Comparison of ENCODE assay signal across 25 cellular contexts in genomic region chr12:90653051-90653450, GRCh38.
A peak's percentile ranks its signal among the peaks of the same experiment; 100 is the strongest.
DNase-seq lines count a peak whose midpoint lies in the region; ATAC-seq and TF ChIP-seq lines count a peak whose summit lies in the region.
"Had no signal": no experiment of that assay in that cellular context is flagged by ENCODE, and none has a peak within 500 bp of the region (broad histone marks: within the 10 kb centered on the region; RNA-seq: fewer than 3 reads in every experiment).

No MANE protein-coding gene starts in this region.

- no peak overlapping the region for H3K27ac Mint-ChIP-seq in stimulated activated naive CD8-positive, alpha-beta T cell treated with anti-CD3 and anti-CD28 coated beads, Interleukin-15, amount 100 ng/mL, for 72 hours
- H3K27ac Mint-ChIP-seq: activated CD8-positive, alpha-beta T cell treated with anti-CD3 and anti-CD28 coated beads for 36 hours; IgD-negative memory B cell; natural killer cell had no signal

- intact Hi-C loops in OCI-LY7 (cut with micrococcal nuclease; ENCODE audit: unreplicated experiment): no loop called here

- DNase-seq in AG04450 (ENCODE audit: low read depth, low spot score) (peak; percentile 21), HCEC 1CT (peak; percentile 42), brain microvascular endothelial cell (peak; percentile 25), foreskin keratinocyte (peak; percentile 29 to 67), OCI-LY7 (ENCODE audit: low spot score) (no peak)
- DNase-seq in stimulated activated naive CD8-positive, alpha-beta T cell treated with anti-CD3 and anti-CD28 coated beads, Interleukin-15, amount 100 ng/mL, for 72 hours: no peak
- no peak for DNase-seq in activated CD4-positive, alpha-beta T cell treated with anti-CD3 and anti-CD28 coated beads, Interleukin-2, amount 50 U/mL, for 1 hour
- DNase-seq: activated CD8-positive, alpha-beta T cell treated with anti-CD3 and anti-CD28 coated beads for 36 hours; amygdala; C1 segment of cervical spinal cord; effector CD8-positive, alpha-beta T cell; head of caudate nucleus; left lung; MG63; midbrain; natural killer cell; NCI-H1436 treated with DMSO at 0.1 percent for 48 hours; NCI-H526 treated with DMSO at 0.1 percent for 48 hours; ovary; stomach; upper lobe of left lung had no signal

- H3K4me3 ChIP-seq in AG04450 (ENCODE audit: low read depth, low read length) (no peak overlapping the region), brain microvascular endothelial cell (ENCODE audit: low read depth, low read length) (no peak overlapping the region), OCI-LY7 (ENCODE audit: low read depth, low read length, poor library complexity, severe bottlenecking) (no peak overlapping the region)
- H3K4me3 ChIP-seq: left lung, MG63, ovary, right atrium auricular region, stomach, upper lobe of left lung had no signal

- no peak overlapping the region for H2AFZ ChIP-seq in OCI-LY7 (ENCODE audit: low read length)

- H3K9me3 ChIP-seq in AG04450 (ENCODE audit: control insufficient read depth, insufficient read depth, low read length) (no peaks in the 10 kb centered on the region), OCI-LY7 (ENCODE audit: low read length) (no peaks in the 10 kb centered on the region)
- H3K9me3 ChIP-seq: left lung, MG63, ovary, right atrium auricular region, upper lobe of left lung had no signal

- H3K36me3 ChIP-seq in brain microvascular endothelial cell (replicated peaks): no peaks in the 10 kb centered on the region
- H3K36me3 ChIP-seq in OCI-LY7 (ENCODE audit: insufficient read depth, low read length): no peaks in the 10 kb centered on the region
- H3K36me3 ChIP-seq: left lung, MG63, ovary, right atrium auricular region, stomach, upper lobe of left lung had no signal

- no peaks in the 10 kb centered on the region for H4K20me1 ChIP-seq in OCI-LY7 (ENCODE audit: insufficient read depth, low read length)

- H3K9me2 ChIP-seq in OCI-LY7 (ENCODE audit: insufficient read depth, low read length): no peaks in the 10 kb centered on the region

- H3K4me1 Mint-ChIP-seq in stimulated activated naive CD8-positive, alpha-beta T cell treated with anti-CD3 and anti-CD28 coated beads, Interleukin-15, amount 100 ng/mL, for 72 hours: no peaks in the 10 kb centered on the region
- H3K4me1 Mint-ChIP-seq: IgD-negative memory B cell, natural killer cell had no signal

- H3K79me2 ChIP-seq in OCI-LY7 (ENCODE audit: insufficient read depth, low read depth, low read length): no peaks in the 10 kb centered on the region

- H3K27ac ChIP-seq in AG04450 (ENCODE audit: low read depth, low read length): no peak overlapping the region
- H3K27ac ChIP-seq in brain microvascular endothelial cell: no peak overlapping the region
- H3K27ac ChIP-seq in foreskin keratinocyte: no peak overlapping the region
- H3K27ac ChIP-seq in OCI-LY7 (ENCODE audit: low read depth, low read length, poor library complexity, severe bottlenecking): no peak overlapping the region
- H3K27ac ChIP-seq: left lung, ovary, right atrium auricular region, stomach, upper lobe of left lung had no signal

- no peaks in the 10 kb centered on the region for H3K4me1 ChIP-seq in foreskin keratinocyte
- H3K4me1 ChIP-seq in OCI-LY7 (ENCODE audit: insufficient read depth, low read length, poor library complexity, severe bottlenecking): no peaks in the 10 kb centered on the region
- H3K4me1 ChIP-seq: left lung, right atrium auricular region, stomach, upper lobe of left lung had no signal

- H3K4me3 Mint-ChIP-seq in stimulated activated naive CD8-positive, alpha-beta T cell treated with anti-CD3 and anti-CD28 coated beads, Interleukin-15, amount 100 ng/mL, for 72 hours: no peak overlapping the region
- H3K4me3 Mint-ChIP-seq: activated CD8-positive, alpha-beta T cell treated with anti-CD3 and anti-CD28 coated beads for 36 hours; IgD-negative memory B cell; natural killer cell had no signal

- peaks cover 0 to 7% of the 10 kb centered on the region in 2 donors for H3K9me3 Mint-ChIP-seq in stimulated activated naive CD8-positive, alpha-beta T cell treated with anti-CD3 and anti-CD28 coated beads, Interleukin-15, amount 100 ng/mL, for 72 hours
- H3K9me3 Mint-ChIP-seq: activated CD8-positive, alpha-beta T cell treated with anti-CD3 and anti-CD28 coated beads for 36 hours had no signal

- in situ Hi-C loops in brain microvascular endothelial cell (cut with HindIII; ENCODE audit: low pct_ligation_motif_present, low sequenced_read_pairs): no loop called here

- CTCF ChIA-PET in AG04450 (lab: Charles Lee) (no interaction called here), OCI-LY7 (lab: Charles Lee; ENCODE audit: unreplicated experiment) (no interaction called here)

- TF ChIP-seq CTCF in AG04450 (IDR thresholded peaks at IDR 0.05; ENCODE audit: low read depth, low read length) (no peak), brain microvascular endothelial cell (IDR thresholded peaks at IDR 0.05; ENCODE audit: low read depth, low read length, missing control alignments) (no peak), foreskin keratinocyte (conservative IDR thresholded peaks at IDR 0.05) (no peak), OCI-LY7 (conservative IDR thresholded peaks at IDR 0.05; ENCODE audit: low read length) (no peak)

- POLR2A ChIA-PET in AG04450 (lab: Yijun Ruan, JAX) (no interaction called here), OCI-LY7 (lab: Charles Lee) (interaction anchor here (1.3 kb wide), 1 partner anchor 230 kb away, joined by 3 read pairs; no protein-coding TSS in a partner anchor)

- H3K27me3 ChIP-seq in AG04450 (ENCODE audit: control insufficient read depth, insufficient read depth, low read length) (no peaks in the 10 kb centered on the region), brain microvascular endothelial cell (replicated peaks) (no peaks in the 10 kb centered on the region), foreskin keratinocyte (no peaks in the 10 kb centered on the region)
- H3K27me3 ChIP-seq: left lung, MG63, ovary, right atrium auricular region, stomach, upper lobe of left lung had no signal

- BruUV-seq in OCI-LY7 (replicated peaks; lab: Mats Ljungman, UMichigan): no TSS peak

- H3K4me2 ChIP-seq in OCI-LY7 (ENCODE audit: low read length): no peak overlapping the region

- H3K27me3 Mint-ChIP-seq in stimulated activated naive CD8-positive, alpha-beta T cell treated with anti-CD3 and anti-CD28 coated beads, Interleukin-15, amount 100 ng/mL, for 72 hours: peaks cover 6% of the 10 kb centered on the region
- H3K27me3 Mint-ChIP-seq: activated CD8-positive, alpha-beta T cell treated with anti-CD3 and anti-CD28 coated beads for 36 hours; IgD-negative memory B cell had no signal

- ATAC-seq in foreskin keratinocyte (peak; percentile 62), HG03342 (IDR thresholded peaks at IDR 0.05; ENCODE audit: unreplicated experiment) (no peak)
- ATAC-seq in stimulated activated naive CD8-positive, alpha-beta T cell treated with anti-CD3 and anti-CD28 coated beads, Interleukin-15, amount 100 ng/mL, for 72 hours: no peak
- ATAC-seq: activated CD8-positive, alpha-beta T cell treated with anti-CD3 and anti-CD28 coated beads for 36 hours; left lung; natural killer cell; Right ventricle myocardium inferior had no signal

Comparison
In these comparisons a context has a peak if more than half of its experiments do, and no peak if none do; other contexts are left out.
1. DNase-seq: peak in AG04450 (single experiment), HCEC 1CT (single experiment), brain microvascular endothelial cell (single experiment) and foreskin keratinocyte (2 of 2); none in stimulated activated naive CD8-positive, alpha-beta T cell treated with anti-CD3 and anti-CD28 coated beads, Interleukin-15, amount 100 ng/mL, for 72 hours (0 of 2), activated CD4-positive, alpha-beta T cell treated with anti-CD3 and anti-CD28 coated beads, Interleukin-2, amount 50 U/mL, for 1 hour (single experiment) and OCI-LY7 (single experiment).